ENCODE assay signal across 2 cellular contexts in the genomic region with DNA sequence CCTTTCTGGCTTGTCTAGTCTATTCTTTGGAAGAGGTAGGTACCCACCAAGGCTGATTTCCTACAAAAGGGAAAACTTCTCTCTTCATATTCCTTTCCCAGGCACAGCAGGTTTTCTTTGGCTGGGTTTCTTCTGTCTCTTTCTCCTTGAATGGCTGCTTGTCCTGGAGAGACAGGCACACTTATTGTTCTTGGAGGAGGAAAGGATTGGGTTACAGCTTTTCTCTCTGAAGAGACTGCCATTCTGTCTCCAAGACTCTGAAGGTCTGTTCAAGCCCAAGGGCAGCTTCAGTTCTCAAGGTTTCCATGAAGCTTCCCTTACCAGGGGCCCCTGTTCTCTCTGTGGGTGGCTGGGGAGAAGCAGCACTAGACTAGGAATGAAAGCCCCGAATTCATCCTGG.
TF ChIP-seq lines count a peak whose summit lies in the region.

No MANE protein-coding gene starts in this region.

TF ChIP-seq in GM23338, 12 proteins besides CTCF, POLR2A, EP300 and RAD21 (continues in another document):
- TF ChIP-seq STAT1 (IDR thresholded peaks at IDR 0.05; ENCODE audit: unreplicated experiment) (no peak), ZNF331 (CRISPR knock-in tag; IDR thresholded peaks at IDR 0.05; ENCODE audit: low read depth) (no peak), EZH2phosphoT487 (IDR thresholded peaks at IDR 0.05; ENCODE audit: unreplicated experiment) (no peak), NANOG (IDR thresholded peaks at IDR 0.05; ENCODE audit: borderline replicate concordance) (no peak), JUNB (IDR thresholded peaks at IDR 0.05; ENCODE audit: unreplicated experiment) (no peak), EZH2 (IDR thresholded peaks at IDR 0.05; ENCODE audit: low read depth, unreplicated experiment) (no peak), ZNF114 (CRISPR knock-in tag; IDR thresholded peaks at IDR 0.05) (no peak)
- TF ChIP-seq, protein P1, sequence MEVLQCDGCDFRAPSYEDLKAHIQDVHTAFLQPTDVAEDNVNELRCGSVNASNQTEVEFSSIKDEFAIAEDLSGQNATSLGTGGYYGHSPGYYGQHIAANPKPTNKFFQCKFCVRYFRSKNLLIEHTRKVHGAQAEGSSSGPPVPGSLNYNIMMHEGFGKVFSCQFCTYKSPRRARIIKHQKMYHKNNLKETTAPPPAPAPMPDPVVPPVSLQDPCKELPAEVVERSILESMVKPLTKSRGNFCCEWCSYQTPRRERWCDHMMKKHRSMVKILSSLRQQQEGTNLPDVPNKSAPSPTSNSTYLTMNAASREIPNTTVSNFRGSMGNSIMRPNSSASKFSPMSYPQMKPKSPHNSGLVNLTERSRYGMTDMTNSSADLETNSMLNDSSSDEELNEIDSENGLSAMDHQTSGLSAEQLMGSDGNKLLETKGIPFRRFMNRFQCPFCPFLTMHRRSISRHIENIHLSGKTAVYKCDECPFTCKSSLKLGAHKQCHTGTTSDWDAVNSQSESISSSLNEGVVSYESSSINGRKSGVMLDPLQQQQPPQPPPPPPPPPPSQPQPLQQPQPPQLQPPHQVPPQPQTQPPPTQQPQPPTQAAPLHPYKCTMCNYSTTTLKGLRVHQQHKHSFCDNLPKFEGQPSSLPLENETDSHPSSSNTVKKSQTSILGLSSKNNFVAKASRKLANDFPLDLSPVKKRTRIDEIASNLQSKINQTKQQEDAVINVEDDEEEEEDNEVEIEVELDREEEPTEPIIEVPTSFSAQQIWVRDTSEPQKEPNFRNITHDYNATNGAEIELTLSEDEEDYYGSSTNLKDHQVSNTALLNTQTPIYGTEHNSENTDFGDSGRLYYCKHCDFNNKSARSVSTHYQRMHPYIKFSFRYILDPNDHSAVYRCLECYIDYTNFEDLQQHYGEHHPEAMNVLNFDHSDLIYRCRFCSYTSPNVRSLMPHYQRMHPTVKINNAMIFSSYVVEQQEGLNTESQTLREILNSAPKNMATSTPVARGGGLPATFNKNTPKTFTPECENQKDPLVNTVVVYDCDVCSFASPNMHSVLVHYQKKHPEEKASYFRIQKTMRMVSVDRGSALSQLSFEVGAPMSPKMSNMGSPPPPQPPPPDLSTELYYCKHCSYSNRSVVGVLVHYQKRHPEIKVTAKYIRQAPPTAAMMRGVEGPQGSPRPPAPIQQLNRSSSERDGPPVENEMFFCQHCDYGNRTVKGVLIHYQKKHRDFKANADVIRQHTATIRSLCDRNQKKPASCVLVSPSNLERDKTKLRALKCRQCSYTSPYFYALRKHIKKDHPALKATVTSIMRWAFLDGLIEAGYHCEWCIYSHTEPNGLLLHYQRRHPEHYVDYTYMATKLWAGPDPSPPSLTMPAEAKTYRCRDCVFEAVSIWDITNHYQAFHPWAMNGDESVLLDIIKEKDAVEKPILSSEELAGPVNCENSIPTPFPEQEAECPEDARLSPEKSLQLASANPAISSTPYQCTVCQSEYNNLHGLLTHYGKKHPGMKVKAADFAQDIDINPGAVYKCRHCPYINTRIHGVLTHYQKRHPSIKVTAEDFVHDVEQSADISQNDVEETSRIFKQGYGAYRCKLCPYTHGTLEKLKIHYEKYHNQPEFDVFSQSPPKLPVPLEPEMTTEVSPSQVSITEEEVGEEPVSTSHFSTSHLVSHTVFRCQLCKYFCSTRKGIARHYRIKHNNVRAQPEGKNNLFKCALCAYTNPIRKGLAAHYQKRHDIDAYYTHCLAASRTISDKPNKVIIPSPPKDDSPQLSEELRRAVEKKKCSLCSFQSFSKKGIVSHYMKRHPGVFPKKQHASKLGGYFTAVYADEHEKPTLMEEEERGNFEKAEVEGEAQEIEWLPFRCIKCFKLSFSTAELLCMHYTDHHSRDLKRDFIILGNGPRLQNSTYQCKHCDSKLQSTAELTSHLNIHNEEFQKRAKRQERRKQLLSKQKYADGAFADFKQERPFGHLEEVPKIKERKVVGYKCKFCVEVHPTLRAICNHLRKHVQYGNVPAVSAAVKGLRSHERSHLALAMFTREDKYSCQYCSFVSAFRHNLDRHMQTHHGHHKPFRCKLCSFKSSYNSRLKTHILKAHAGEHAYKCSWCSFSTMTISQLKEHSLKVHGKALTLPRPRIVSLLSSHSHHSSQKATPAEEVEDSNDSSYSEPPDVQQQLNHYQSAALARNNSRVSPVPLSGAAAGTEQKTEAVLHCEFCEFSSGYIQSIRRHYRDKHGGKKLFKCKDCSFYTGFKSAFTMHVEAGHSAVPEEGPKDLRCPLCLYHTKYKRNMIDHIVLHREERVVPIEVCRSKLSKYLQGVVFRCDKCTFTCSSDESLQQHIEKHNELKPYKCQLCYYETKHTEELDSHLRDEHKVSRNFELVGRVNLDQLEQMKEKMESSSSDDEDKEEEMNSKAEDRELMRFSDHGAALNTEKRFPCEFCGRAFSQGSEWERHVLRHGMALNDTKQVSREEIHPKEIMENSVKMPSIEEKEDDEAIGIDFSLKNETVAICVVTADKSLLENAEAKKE (CRISPR knock-in tag; IDR thresholded peaks at IDR 0.05), result no peak; the same call in 1 of the 2 replicates
- TF ChIP-seq, protein P2, sequence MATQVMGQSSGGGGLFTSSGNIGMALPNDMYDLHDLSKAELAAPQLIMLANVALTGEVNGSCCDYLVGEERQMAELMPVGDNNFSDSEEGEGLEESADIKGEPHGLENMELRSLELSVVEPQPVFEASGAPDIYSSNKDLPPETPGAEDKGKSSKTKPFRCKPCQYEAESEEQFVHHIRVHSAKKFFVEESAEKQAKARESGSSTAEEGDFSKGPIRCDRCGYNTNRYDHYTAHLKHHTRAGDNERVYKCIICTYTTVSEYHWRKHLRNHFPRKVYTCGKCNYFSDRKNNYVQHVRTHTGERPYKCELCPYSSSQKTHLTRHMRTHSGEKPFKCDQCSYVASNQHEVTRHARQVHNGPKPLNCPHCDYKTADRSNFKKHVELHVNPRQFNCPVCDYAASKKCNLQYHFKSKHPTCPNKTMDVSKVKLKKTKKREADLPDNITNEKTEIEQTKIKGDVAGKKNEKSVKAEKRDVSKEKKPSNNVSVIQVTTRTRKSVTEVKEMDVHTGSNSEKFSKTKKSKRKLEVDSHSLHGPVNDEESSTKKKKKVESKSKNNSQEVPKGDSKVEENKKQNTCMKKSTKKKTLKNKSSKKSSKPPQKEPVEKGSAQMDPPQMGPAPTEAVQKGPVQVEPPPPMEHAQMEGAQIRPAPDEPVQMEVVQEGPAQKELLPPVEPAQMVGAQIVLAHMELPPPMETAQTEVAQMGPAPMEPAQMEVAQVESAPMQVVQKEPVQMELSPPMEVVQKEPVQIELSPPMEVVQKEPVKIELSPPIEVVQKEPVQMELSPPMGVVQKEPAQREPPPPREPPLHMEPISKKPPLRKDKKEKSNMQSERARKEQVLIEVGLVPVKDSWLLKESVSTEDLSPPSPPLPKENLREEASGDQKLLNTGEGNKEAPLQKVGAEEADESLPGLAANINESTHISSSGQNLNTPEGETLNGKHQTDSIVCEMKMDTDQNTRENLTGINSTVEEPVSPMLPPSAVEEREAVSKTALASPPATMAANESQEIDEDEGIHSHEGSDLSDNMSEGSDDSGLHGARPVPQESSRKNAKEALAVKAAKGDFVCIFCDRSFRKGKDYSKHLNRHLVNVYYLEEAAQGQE (IDR thresholded peaks at IDR 0.05; ENCODE audit: unreplicated experiment), result no peak
- TF ChIP-seq, protein P3, sequence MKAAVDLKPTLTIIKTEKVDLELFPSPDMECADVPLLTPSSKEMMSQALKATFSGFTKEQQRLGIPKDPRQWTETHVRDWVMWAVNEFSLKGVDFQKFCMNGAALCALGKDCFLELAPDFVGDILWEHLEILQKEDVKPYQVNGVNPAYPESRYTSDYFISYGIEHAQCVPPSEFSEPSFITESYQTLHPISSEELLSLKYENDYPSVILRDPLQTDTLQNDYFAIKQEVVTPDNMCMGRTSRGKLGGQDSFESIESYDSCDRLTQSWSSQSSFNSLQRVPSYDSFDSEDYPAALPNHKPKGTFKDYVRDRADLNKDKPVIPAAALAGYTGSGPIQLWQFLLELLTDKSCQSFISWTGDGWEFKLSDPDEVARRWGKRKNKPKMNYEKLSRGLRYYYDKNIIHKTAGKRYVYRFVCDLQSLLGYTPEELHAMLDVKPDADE (IDR thresholded peaks at IDR 0.05), result no peak

TF ChIP-seq in WTC11, 78 proteins besides CTCF, POLR2A, EP300 and RAD21:
- TF ChIP-seq, protein P4, sequence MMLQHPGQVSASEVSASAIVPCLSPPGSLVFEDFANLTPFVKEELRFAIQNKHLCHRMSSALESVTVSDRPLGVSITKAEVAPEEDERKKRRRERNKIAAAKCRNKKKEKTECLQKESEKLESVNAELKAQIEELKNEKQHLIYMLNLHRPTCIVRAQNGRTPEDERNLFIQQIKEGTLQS (CRISPR knock-in tag; conservative IDR thresholded peaks at IDR 0.05), result no peak
- TF ChIP-seq CBFB (CRISPR knock-in tag; IDR thresholded peaks at IDR 0.05; ENCODE audit: low read depth) (no peak), RORB (CRISPR knock-in tag; IDR thresholded peaks at IDR 0.05) (no peak), ATF1 (CRISPR knock-in tag; IDR thresholded peaks at IDR 0.05) (no peak)
- TF ChIP-seq, protein P5, sequence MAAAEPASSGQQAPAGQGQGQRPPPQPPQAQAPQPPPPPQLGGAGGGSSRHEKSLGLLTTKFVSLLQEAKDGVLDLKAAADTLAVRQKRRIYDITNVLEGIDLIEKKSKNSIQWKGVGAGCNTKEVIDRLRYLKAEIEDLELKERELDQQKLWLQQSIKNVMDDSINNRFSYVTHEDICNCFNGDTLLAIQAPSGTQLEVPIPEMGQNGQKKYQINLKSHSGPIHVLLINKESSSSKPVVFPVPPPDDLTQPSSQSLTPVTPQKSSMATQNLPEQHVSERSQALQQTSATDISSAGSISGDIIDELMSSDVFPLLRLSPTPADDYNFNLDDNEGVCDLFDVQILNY (CRISPR knock-in tag; IDR thresholded peaks at IDR 0.05), result no peak
- TF ChIP-seq, protein P6, sequence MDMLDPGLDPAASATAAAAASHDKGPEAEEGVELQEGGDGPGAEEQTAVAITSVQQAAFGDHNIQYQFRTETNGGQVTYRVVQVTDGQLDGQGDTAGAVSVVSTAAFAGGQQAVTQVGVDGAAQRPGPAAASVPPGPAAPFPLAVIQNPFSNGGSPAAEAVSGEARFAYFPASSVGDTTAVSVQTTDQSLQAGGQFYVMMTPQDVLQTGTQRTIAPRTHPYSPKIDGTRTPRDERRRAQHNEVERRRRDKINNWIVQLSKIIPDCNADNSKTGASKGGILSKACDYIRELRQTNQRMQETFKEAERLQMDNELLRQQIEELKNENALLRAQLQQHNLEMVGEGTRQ (CRISPR knock-in tag; IDR thresholded peaks at IDR 0.05), result no peak
